ENCODE assay signal across 8 cellular contexts in genomic region chr6:43052842-43053544, GRCh38. TPM values are rescaled to one million over a fixed set of nuclear protein-coding genes. Genes with fewer than 3 reads are reported as not detected.
DNase-seq lines count a peak whose midpoint lies in the region; ATAC-seq and TF ChIP-seq lines count a peak whose summit lies in the region.

No MANE protein-coding gene starts in this region.

- H3K4me3 ChIP-seq in fibroblast of the aortic adventitia (ENCODE audit: low read depth, low read length) (peak overlapping the region; percentile 87), neuronal stem cell (ENCODE audit: low read length in 2 of 2) (peak overlapping the region; percentile 87 to 92)

- no peak for ATAC-seq in GM19452 (IDR thresholded peaks at IDR 0.05; ENCODE audit: unreplicated experiment)

- DNase-seq in stimulated activated CD4-positive, alpha-beta T cell treated with anti-CD3 and anti-CD28 coated beads, Interleukin-12 subunit alpha, Interleukin-12 subunit beta, amount 100 ng/mL, for 4 hours = peak; percentile 39
- DNase-seq in stimulated activated CD4-positive, alpha-beta T cell treated with anti-CD3 and anti-CD28 coated beads, Interleukin-1b, Interleukin-23, amount 100 ng/mL, for 48 hours = no peak
- DNase-seq in HK-2 (ENCODE audit: unreplicated experiment) (peak; percentile 53), fibroblast of the aortic adventitia (ENCODE audit: low read depth) (peak; percentile 29), neuronal stem cell (ENCODE audit: low spot score) (no peak), NCI-H1694 (lab: John Stamatoyannopoulos, UW) (no peak)
- DNase-seq in activated CD4-positive, alpha-beta T cell treated with anti-CD3 and anti-CD28 coated beads, Interleukin-2, amount 50 U/mL, for 24 hours (ENCODE audit: low read depth in 1 of 2, low spot score in 1 of 2) = peak; percentile 8 to 18

- peak overlapping the region; percentile 70 for H4K8ac ChIP-seq in neuronal stem cell (ENCODE audit: low read depth, low read length)

- H3K4me2 ChIP-seq in neuronal stem cell (ENCODE audit: insufficient read depth, low read length, poor library complexity, severe bottlenecking) = peak overlapping the region; percentile 71

- H2AFZ ChIP-seq in neuronal stem cell (ENCODE audit: low read length) = peak overlapping the region; percentile 86

- no peaks in the 10 kb centered on the region for H3K9me3 ChIP-seq in neuronal stem cell (replicated peaks in 1 of 2; ENCODE audit: control insufficient read depth in 2 of 2, insufficient read depth in 1 of 2, low read depth in 1 of 2, low read length in 2 of 2)

- no peak for TF ChIP-seq CTCF in fibroblast of the aortic adventitia (IDR thresholded peaks at IDR 0.05; ENCODE audit: insufficient read depth, low read length)

- peak overlapping the region; percentile 91 for H2AK5ac ChIP-seq in neuronal stem cell (ENCODE audit: low read depth, low read length)

- peaks cover 3% of the 10 kb centered on the region for H3K79me1 ChIP-seq in neuronal stem cell (ENCODE audit: low read depth, low read length)

- H2BK5ac ChIP-seq in neuronal stem cell (ENCODE audit: low read length) = peak overlapping the region; percentile 84

- H3K4me1 ChIP-seq in neuronal stem cell (ENCODE audit: control insufficient read depth in 2 of 2, insufficient read depth in 1 of 2, low read depth in 1 of 2, low read length in 2 of 2) = peaks cover 4 to 6% of the 10 kb centered on the region in 2 donors

- H3K23ac ChIP-seq in neuronal stem cell (ENCODE audit: low read depth, low read length, poor library complexity) = peak overlapping the region; percentile 98

- peak overlapping the region; percentile 98 for H3K9ac ChIP-seq in neuronal stem cell (ENCODE audit: low read depth, low read length, poor library complexity)

- H3K14ac ChIP-seq in neuronal stem cell (ENCODE audit: low read length) = peak overlapping the region; percentile 72

- H2BK120ac ChIP-seq in neuronal stem cell (ENCODE audit: low read depth, low read length) = peak overlapping the region; percentile 35

- no peaks in the 10 kb centered on the region for H3K27me3 ChIP-seq in neuronal stem cell (ENCODE audit: control insufficient read depth in 3 of 3, insufficient read depth in 3 of 3, low read depth in 1 of 3, low read length in 3 of 3)

- no peak overlapping the region for H2BK12ac ChIP-seq in neuronal stem cell (ENCODE audit: low read length)

- H3K36me3 ChIP-seq in neuronal stem cell (replicated peaks in 1 of 2; ENCODE audit: control insufficient read depth in 2 of 2, insufficient read depth in 2 of 2, low read length in 2 of 2) = peaks cover 31 to 66% of the 10 kb centered on the region in 2 donors

- H4K91ac ChIP-seq in neuronal stem cell (ENCODE audit: low read depth, low read length, poor library complexity) = peak overlapping the region; percentile 48

- peak overlapping the region; percentile 86 for H3K4ac ChIP-seq in neuronal stem cell (ENCODE audit: low read length)

- WGBS in neuronal stem cell (ENCODE audit: extremely low coverage in 2 of 2, insufficient read length in 2 of 2, insufficient replicate concordance in 1 of 2), 2 donors = no CpG with 5 or more reads among the region's 22 CpGs

- H3K18ac ChIP-seq in neuronal stem cell (ENCODE audit: low read length) = peak overlapping the region; percentile 89

- H3K27ac ChIP-seq in neuronal stem cell (replicated peaks; ENCODE audit: low read length) = peak overlapping the region; percentile 86

- peak overlapping the region; percentile 13 for H2BK15ac ChIP-seq in neuronal stem cell (ENCODE audit: low read length)

RNA-seq across cellular contexts. Expression of gene CUL7, which starts 0.7 kb away (rescaled TPM):
- total RNA-seq in fibroblast of the aortic adventitia (ENCODE audit: low replicate concordance) = 28.0 and 31.6 TPM in 2 replicates
- polyA plus RNA-seq in neuronal stem cell (2013, experiment 1 of 2) = 16.9 TPM
- 16.9 TPM for polyA plus RNA-seq in neuronal stem cell (2013, experiment 2 of 2)

RNA-seq across cellular contexts. Expression of gene MRPL2, which starts 6.2 kb away (rescaled TPM):
- total RNA-seq in fibroblast of the aortic adventitia (ENCODE audit: low replicate concordance) = 11.9 and 18.7 TPM in 2 replicates
- 46.8 TPM for polyA plus RNA-seq in neuronal stem cell (2013, experiment 1 of 2)
- polyA plus RNA-seq in neuronal stem cell (2013, experiment 2 of 2) = 50.0 TPM

RNA-seq across cellular contexts. Expression of gene KLC4, which starts 6.4 kb away (rescaled TPM):
- total RNA-seq in fibroblast of the aortic adventitia (ENCODE audit: low replicate concordance) = 11.3 and 15.3 TPM in 2 replicates
- polyA plus RNA-seq in neuronal stem cell (2013, experiment 1 of 2) = 14.2 TPM
- polyA plus RNA-seq in neuronal stem cell (2013, experiment 2 of 2) = 14.7 TPM

RNA-seq across cellular contexts. Expression of gene PTK7, which starts 23.1 kb away (rescaled TPM):
- 44.6 and 102 TPM in 2 replicates for total RNA-seq in fibroblast of the aortic adventitia (ENCODE audit: low replicate concordance)
- 43.8 TPM for polyA plus RNA-seq in neuronal stem cell (2013, experiment 1 of 2)
- 43.3 TPM for polyA plus RNA-seq in neuronal stem cell (2013, experiment 2 of 2)

RNA-seq across cellular contexts. Expression of gene RRP36, which starts 31.6 kb away (rescaled TPM):
- total RNA-seq in fibroblast of the aortic adventitia (ENCODE audit: low replicate concordance) = 46.9 and 86.6 TPM in 2 replicates
- polyA plus RNA-seq in neuronal stem cell (2013, experiment 1 of 2) = 51.0 TPM
- polyA plus RNA-seq in neuronal stem cell (2013, experiment 2 of 2) = 50.1 TPM

Comparison
In these comparisons a context has a peak if more than half of its experiments do, and no peak if none do; other contexts are left out.
1. DNase-seq: peak in stimulated activated CD4-positive, alpha-beta T cell treated with anti-CD3 and anti-CD28 coated beads, Interleukin-12 subunit alpha, Interleukin-12 subunit beta, amount 100 ng/mL, for 4 hours (single experiment), HK-2 (single experiment), activated CD4-positive, alpha-beta T cell treated with anti-CD3 and anti-CD28 coated beads, Interleukin-2, amount 50 U/mL, for 24 hours (2 of 2) and fibroblast of the aortic adventitia (single experiment); none in stimulated activated CD4-positive, alpha-beta T cell treated with anti-CD3 and anti-CD28 coated beads, Interleukin-1b, Interleukin-23, amount 100 ng/mL, for 48 hours (single experiment), neuronal stem cell (single experiment) and NCI-H1694 (single experiment).